Comparison of ENCODE assay signal across 21 cellular contexts in the genomic region with DNA sequence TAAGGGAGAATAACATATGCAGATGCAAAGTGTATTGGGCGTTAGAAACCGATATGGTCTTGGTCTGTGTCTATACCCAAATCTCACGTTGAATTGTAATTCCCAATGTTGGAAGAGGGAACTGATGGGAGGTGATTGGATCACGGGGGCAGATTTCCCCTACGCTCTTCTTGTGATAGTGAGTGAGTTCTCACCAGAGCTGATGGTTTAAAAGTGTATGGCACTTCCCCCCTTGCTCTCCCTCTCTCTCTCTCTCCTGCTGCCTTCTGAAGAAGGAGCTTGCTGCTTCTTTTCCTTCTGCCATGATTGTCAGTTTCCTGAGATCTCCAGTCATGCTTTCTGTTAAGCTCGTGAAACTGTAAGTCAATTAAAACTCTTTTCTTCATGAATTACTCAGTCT.
"Had no signal": no experiment of that assay in that cellular context is flagged by ENCODE, and none has a peak within 500 bp of the region (broad histone marks: within the 10 kb centered on the region; RNA-seq: fewer than 3 reads in every experiment).

No MANE protein-coding gene starts in this region.

- H3K9me3 ChIP-seq: esophagus squamous epithelium, gastroesophageal sphincter, transverse colon, uterus had no signal

- H3K27me3 ChIP-seq: esophagus squamous epithelium, gastroesophageal sphincter, neural progenitor cell, transverse colon, uterus had no signal

- H3K9ac ChIP-seq: neural progenitor cell had no signal

- H2AFZ ChIP-seq: neural progenitor cell had no signal

- H3K4me2 ChIP-seq: neural progenitor cell had no signal

- H3K4me3 ChIP-seq: esophagus squamous epithelium, gastroesophageal sphincter, neural progenitor cell, transverse colon, uterus had no signal

- H3K36me3 ChIP-seq: esophagus squamous epithelium, gastroesophageal sphincter, neural progenitor cell, transverse colon, uterus had no signal

- H3K4me1 ChIP-seq: esophagus squamous epithelium, gastroesophageal sphincter, neural progenitor cell, transverse colon, uterus had no signal

- H3K27ac ChIP-seq: esophagus squamous epithelium, gastroesophageal sphincter, neural progenitor cell, transverse colon, uterus, VCaP had no signal

- DNase-seq: activated CD4-positive, alpha-beta memory T cell treated with anti-CD3 and anti-CD28 coated beads, Interleukin-2, amount 10 ng/mL, durations not matched to agents 7 days and 5 days; activated CD4-positive, alpha-beta T cell treated with anti-CD3 and anti-CD28 coated beads, Interleukin-2, amount 10 ng/mL, durations not matched to agents 24 days and 14 days; activated effector memory CD4-positive, alpha-beta T cell treated with anti-CD3 and anti-CD28 coated beads, Interleukin-2, amount 50 U/mL, for 16 hours; activated naive CD4-positive, alpha-beta T cell treated with anti-CD3 and anti-CD28 coated beads, Interleukin-2, amount 10 ng/mL, durations not matched to agents 7 days and 5 days; cerebellar nuclear complex; cortex of kidney; endodermal cell; esophagus squamous epithelium; head of caudate nucleus; hypothalamus; mesendoderm; naive thymus-derived CD8-positive, alpha-beta T cell; retina; stimulated activated CD4-positive, alpha-beta T cell treated with anti-CD3 and anti-CD28 coated beads, Interleukin-2, amount 100 ng/mL, for 48 hours; stimulated activated CD8-positive, alpha-beta memory T cell treated with anti-CD3 and anti-CD28 coated beads, Interleukin-4, amount 100 ng/mL, for 48 hours; stimulated activated naive B cell treated with anti-CD40 and anti-IgM and Interleukin-4, amounts not matched to agents 10 μg/mL and 1 μg/mL and 100 μg/mL, for 72 hours; transverse colon; uterus had no signal
